Comparison of ENCODE assay signal across 9 cellular contexts in the genomic region with DNA sequence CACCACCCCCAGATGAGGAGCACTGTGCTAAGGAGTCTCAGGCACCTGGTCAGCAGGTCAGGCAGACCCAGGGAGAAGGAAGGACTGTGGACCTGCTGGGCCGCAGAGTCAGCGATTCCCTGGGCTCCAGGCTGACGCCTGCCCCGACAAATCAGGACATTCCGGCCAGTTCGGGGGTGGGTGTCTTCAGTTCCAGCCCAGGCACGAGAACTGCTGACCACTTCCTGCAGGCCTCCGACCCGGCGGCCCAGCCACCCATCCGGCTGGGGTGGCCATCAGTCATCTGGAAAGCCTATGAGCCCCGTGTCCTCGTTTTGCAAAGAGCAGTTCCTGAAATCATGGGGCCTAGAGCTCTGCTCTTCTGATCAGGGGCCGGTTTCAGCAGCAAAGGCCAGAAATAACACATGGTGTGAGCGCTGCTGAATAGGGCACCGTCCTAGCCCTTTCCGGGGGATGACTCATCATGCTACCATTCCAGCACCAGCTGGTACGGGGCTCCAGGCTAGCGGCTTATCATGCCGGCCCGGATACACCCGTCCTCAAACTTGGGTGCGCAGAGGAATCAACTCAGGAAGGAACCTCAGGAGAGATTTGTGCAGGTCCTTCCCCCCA. TPM values are rescaled to one million over a fixed set of nuclear protein-coding genes. Genes with fewer than 3 reads are reported as not detected.
DNase-seq lines count a peak whose midpoint lies in the region; ATAC-seq, FAIRE-seq and TF ChIP-seq lines count a peak whose summit lies in the region.
"Had no signal": no experiment of that assay in that cellular context is flagged by ENCODE, and none has a peak within 500 bp of the region (broad histone marks: within the 10 kb centered on the region; RNA-seq: fewer than 3 reads in every experiment).

No MANE protein-coding gene starts in this region.

- CTCF ChIA-PET in K562 (lab: Yijun Ruan, JAX; ENCODE audit: low intra/inter-chr PET ratio) = interaction anchor here (2.5 kb wide), 1 partner anchor 14 kb away, joined by 18 read pairs; no protein-coding TSS in a partner anchor

- TF ChIP-seq RAD21 in K562 (CRISPR knock-in tag; conservative IDR thresholded peaks at IDR 0.05 in 1 of 2, IDR thresholded peaks at IDR 0.05 in 1 of 2) = no peak

- DNase-seq in K562 (ENCODE audit: extremely low read depth in 1 of 4, low spot score in 3 of 4) = peak; percentile 67 to 78 (median 70)
- DNase-seq in left kidney (ENCODE audit: low read depth, low spot score) = peak; percentile 49
- peak; percentile 51 for DNase-seq in transverse colon
- DNase-seq in effector CD8-positive, alpha-beta T cell (lab: John Stamatoyannopoulos, UW) = no peak
- DNase-seq in NCI-H146 treated with DMSO at 0.1 percent for 48 hours (lab: John Stamatoyannopoulos, UW; ENCODE audit: unreplicated experiment) = no peak

- no peaks in the 10 kb centered on the region for H3K9me1 ChIP-seq in K562 (ENCODE audit: control insufficient read depth, insufficient read depth, low read length)

- intact Hi-C loops in K562 (cut with micrococcal nuclease) = no loop called here
- intact Hi-C loops in transverse colon (cut with DNase I; ENCODE audit: low total_unique reads) = no loop called here

- in situ Hi-C loops in K562 (cut with MboI) (no loop called here), transverse colon (cut with MboI; ENCODE audit: low pct_ligation_motif_present in 1 of 4, low pct_unique_long_range_greater_than_20kb in 1 of 4, low sequenced_read_pairs in 3 of 4) (no loop called here)

- peaks cover 3% of the 10 kb centered on the region for H4K20me1 ChIP-seq in K562 (replicated peaks; ENCODE audit: control insufficient read depth, insufficient read depth, low read length)

- ATAC-seq in GM18867 (IDR thresholded peaks at IDR 0.05; ENCODE audit: unreplicated experiment) = peak; percentile 52
- peak; percentile 47 for ATAC-seq in HG03571 (IDR thresholded peaks at IDR 0.05; ENCODE audit: unreplicated experiment)
- peak; percentile 74 for ATAC-seq in K562
- ATAC-seq in HG03280 (IDR thresholded peaks at IDR 0.05; ENCODE audit: unreplicated experiment) = no peak

- FAIRE-seq in K562 (lab: Jason Lieb, UNC) = peak; percentile 84
- FAIRE-seq: frontal cortex had no signal

- no peaks in the 10 kb centered on the region for H3K36me3 ChIP-seq in K562 (ENCODE audit: control insufficient read depth, insufficient read depth, low read length)
- H3K36me3 ChIP-seq in transverse colon = no peaks in the 10 kb centered on the region

- peaks cover 2 to 27% of the 10 kb centered on the region in 2 experiments; a peak in 2 of 5 replicates for H3K4me1 ChIP-seq in K562 (replicated peaks in 1 of 2; ENCODE audit: control insufficient read depth in 2 of 2, insufficient read depth in 2 of 2, low read length in 2 of 2)
- peaks cover 0 to 29% (median 11%) of the 10 kb centered on the region in 4 donors for H3K4me1 ChIP-seq in transverse colon

- H3K27ac ChIP-seq in K562 (ENCODE audit: extremely low read depth, low read depth, low read length) = no peak overlapping the region
- peak overlapping the region; percentile 60 to 71 (median 64) for H3K27ac ChIP-seq in transverse colon

- TF ChIP-seq POLR2A in K562 (conservative IDR thresholded peaks at IDR 0.05) = no peak
- no peak for TF ChIP-seq POLR2A in transverse colon (IDR thresholded peaks at IDR 0.05)

- no peaks in the 10 kb centered on the region for H3K79me2 ChIP-seq in K562 (ENCODE audit: control insufficient read depth, insufficient read depth, low read length)

- H3K4me2 ChIP-seq in K562 (ENCODE audit: insufficient read depth, low read length) = no peak overlapping the region

- no peak overlapping the region; a peak in 1 of 4 replicates for H3K9ac ChIP-seq in K562 (ENCODE audit: insufficient read depth in 1 of 2, low read depth in 2 of 2, low read length in 2 of 2)

- POLR2A ChIA-PET in K562 (lab: Yijun Ruan, JAX) = interaction anchor here (0.7 to 1.4 kb wide), 4 partner anchors 23 to 359 kb away, joined by 3 to 5 read pairs (median 4); no protein-coding TSS in a partner anchor

- H3K9me3 ChIP-seq in K562 (replicated peaks; ENCODE audit: control insufficient read depth, insufficient read depth, low read depth, low read length) (no peaks in the 10 kb centered on the region), transverse colon (no peaks in the 10 kb centered on the region)

- H3K4me3 ChIP-seq in K562 (no peak overlapping the region), transverse colon (no peak overlapping the region)

- H2AFZ ChIP-seq in K562 (ENCODE audit: low read depth, low read length) = peak overlapping the region; percentile 9; the same call in 1 of the 2 replicates

- no peak for TF ChIP-seq CTCF in K562 (IDR thresholded peaks at IDR 0.05 in 2 of 3, conservative IDR thresholded peaks at IDR 0.05 in 1 of 3; ENCODE audit: insufficient read depth in 2 of 3, low read depth in 1 of 3, low read length in 3 of 3)
- TF ChIP-seq CTCF in transverse colon (IDR thresholded peaks at IDR 0.05) = no peak

- TF ChIP-seq EP300 in K562 (IDR thresholded peaks at IDR 0.05; ENCODE audit: low read length) (no peak; the same call in 1 of the 2 replicates), transverse colon (IDR thresholded peaks at IDR 0.05; ENCODE audit: low read depth) (no peak)

- BruUV-seq in K562 (replicated peaks; lab: Mats Ljungman, UMichigan) = no TSS peak

- WGBS in K562 (ENCODE audit: insufficient coverage, low coverage, missing lambda C conversion rate) = 5% methylated on average over 22 of the region's 23 CpGs
- WGBS in transverse colon (ENCODE audit: low coverage in 1 of 2), 2 donors = 45 to 52% methylated on average over 4 to 19 of the region's 23 CpGs

- H3K27me3 ChIP-seq in K562 (ENCODE audit: control insufficient read depth in 2 of 2, insufficient read depth in 2 of 2, low read length in 2 of 2) = peaks cover 0 to 73% of the 10 kb centered on the region in 2 experiments; a peak in 2 of 5 replicates
- no peaks in the 10 kb centered on the region for H3K27me3 ChIP-seq in transverse colon

TF ChIP-seq in K562, 482 proteins besides CTCF, POLR2A, EP300 and RAD21 (continues in another document):
- TF ChIP-seq MTA2 (IDR thresholded peaks at IDR 0.05; ENCODE audit: low read depth) = no peak
- TF ChIP-seq JUND (IDR thresholded peaks at IDR 0.05; ENCODE audit: borderline replicate concordance, low read depth, low read length) = peak; percentile 97
- peak; percentile 92 for TF ChIP-seq JUND (tag; IDR thresholded peaks at IDR 0.05; ENCODE audit: borderline replicate concordance, low read depth, low read length)
- peak; percentile 32; the same call in 1 of the 2 replicates for TF ChIP-seq TAL1 (IDR thresholded peaks at IDR 0.05)
- TF ChIP-seq ZSCAN29 (IDR thresholded peaks at IDR 0.05) = no peak
- peak; percentile 76 for TF ChIP-seq ARID1B (IDR thresholded peaks at IDR 0.05)
- peak; percentile 55; the same call in 1 of the 2 replicates for TF ChIP-seq CTBP1 (IDR thresholded peaks at IDR 0.05; ENCODE audit: borderline replicate concordance)
- TF ChIP-seq JUNB (CRISPR knock-in tag; conservative IDR thresholded peaks at IDR 0.05) = peak; percentile 87
- TF ChIP-seq HNRNPUL1 (IDR thresholded peaks at IDR 0.05; ENCODE audit: low read length) = no peak
- TF ChIP-seq TCF3 (CRISPR knock-in tag; IDR thresholded peaks at IDR 0.05) = peak; percentile 78
- TF ChIP-seq, protein P1, sequence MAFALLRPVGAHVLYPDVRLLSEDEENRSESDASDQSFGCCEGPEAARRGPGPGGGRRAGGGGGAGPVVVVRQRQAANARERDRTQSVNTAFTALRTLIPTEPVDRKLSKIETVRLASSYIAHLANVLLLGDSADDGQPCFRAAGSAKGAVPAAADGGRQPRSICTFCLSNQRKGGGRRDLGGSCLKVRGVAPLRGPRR (CRISPR knock-in tag; IDR thresholded peaks at IDR 0.05) = no peak

RNA-seq across cellular contexts. Expression of a gene that starts 7.8 kb away (rescaled TPM):
- 3.2 and 16.5 TPM in 2 replicates for total RNA-seq in K562 (2011; cell fraction: chromatin; rRNA removed; ENCODE audit: low replicate concordance)
- total RNA-seq in K562 (2011; cell fraction: nucleolus; rRNA removed) = 8.8 and 11.8 TPM in 2 replicates
- total RNA-seq in K562 (2011; cell fraction: nucleoplasm; rRNA removed) = 7.0 TPM in 2 replicates
- total RNA-seq in K562 (2014; rRNA removed) = 1.5 and 1.7 TPM in 2 replicates
- 0.32 and 0.55 TPM in 2 replicates for total RNA-seq in K562 (2014; rRNA removed; fragmentation: Illumina TruSeq; extraction: Trizol)
- total RNA-seq in K562 (2015; rRNA removed; fragmentation: Illumina TruSeq; extraction: Trizol) = 0.41 and 0.51 TPM in 2 replicates
- 1.1 and 2.1 TPM in 2 replicates for total RNA-seq in K562 (2021)
- 0.38 and 0.46 TPM in 2 replicates for polyA plus RNA-seq in K562 (2011; rRNA removed)
- 0.44 and 0.70 TPM in 2 replicates for polyA plus RNA-seq in K562 (2011; cell fraction: cytosol; rRNA removed)
- 2.6 and 3.4 TPM in 2 replicates for polyA plus RNA-seq in K562 (2011; cell fraction: nucleus; rRNA removed)
- 1.2 and 19.6 TPM in 2 replicates for polyA plus RNA-seq in K562 (2012)
- 0.46 and 0.87 TPM in 2 replicates for polyA plus RNA-seq in K562 (2014; fragmentation: Illumina TruSeq; extraction: Trizol)
- polyA plus RNA-seq in K562 (2014; fragmentation: Nextera tagmentation; extraction: Ambion mirVana) = under 1 TPM in 1 of 2 experiments, not detected in 1; 0.04 TPM
- polyA plus RNA-seq in K562 (2014; rRNA removed) = 0.45 and 0.88 TPM in 2 replicates
- polyA minus RNA-seq in K562 (2011; rRNA and poly(A)+ RNA removed) = 0.18 and 0.45 TPM in 2 replicates
- 0.48 and 1.6 TPM in 2 replicates for polyA minus RNA-seq in K562 (2011; cell fraction: cytosol; rRNA and poly(A)+ RNA removed)
- polyA minus RNA-seq in K562 (2011; cell fraction: nucleus; rRNA and poly(A)+ RNA removed) = 3.6 and 4.7 TPM in 2 replicates
- total RNA-seq in transverse colon = 10 to 100 TPM; 15.0 to 78.6 (median 41.4) TPM

RNA-seq across cellular contexts. Expression of a gene that starts 32.6 kb away (rescaled TPM):
- total RNA-seq in K562 (2011; cell fraction: chromatin; rRNA removed; ENCODE audit: low replicate concordance) = not detected in 2 replicates
- total RNA-seq in K562 (2011; cell fraction: nucleolus; rRNA removed) = not detected in 2 replicates
- total RNA-seq in K562 (2011; cell fraction: nucleoplasm; rRNA removed) = not detected in 2 replicates
- total RNA-seq in K562 (2014; rRNA removed) (not detected in 2 replicates), K562 (2014; rRNA removed; fragmentation: Illumina TruSeq; extraction: Trizol) (not detected in 2 replicates), K562 (2015; rRNA removed; fragmentation: Illumina TruSeq; extraction: Trizol) (not detected in 2 replicates), K562 (2021) (not detected in 2 replicates), transverse colon (10 to 100 TPM in 3 of 4 donors, 1 to 10 TPM in 1; 3.2 to 58.4 (median 14.2) TPM)
- polyA plus RNA-seq in K562 (2011; rRNA removed) (not detected in 2 replicates), K562 (2014; fragmentation: Illumina TruSeq; extraction: Trizol) (not detected in 2 replicates), K562 (2014; fragmentation: Nextera tagmentation; extraction: Ambion mirVana) (not detected), K562 (2014; rRNA removed) (not detected in 2 replicates)
- not detected in 2 replicates for polyA plus RNA-seq in K562 (2011; cell fraction: cytosol; rRNA removed)
- polyA plus RNA-seq in K562 (2011; cell fraction: nucleus; rRNA removed) = not detected in 2 replicates
- polyA plus RNA-seq in K562 (2012) = not detected in 2 replicates
- polyA minus RNA-seq in K562 (2011; rRNA and poly(A)+ RNA removed) = not detected in 2 replicates
- polyA minus RNA-seq in K562 (2011; cell fraction: cytosol; rRNA and poly(A)+ RNA removed) = not detected in 2 replicates
- not detected in 2 replicates for polyA minus RNA-seq in K562 (2011; cell fraction: nucleus; rRNA and poly(A)+ RNA removed)

Comparison
In these comparisons a context has a peak if more than half of its experiments do, and no peak if none do; other contexts are left out.
1. DNase-seq: peak in K562 (4 of 4), left kidney (single experiment) and transverse colon (single experiment); none in effector CD8-positive, alpha-beta T cell (single experiment) and NCI-H146 treated with DMSO at 0.1 percent for 48 hours (single experiment).
2. RNA of a gene that starts 32.6 kb away (total RNA-seq): 3.2 to 58.4 TPM in transverse colon; not detected in K562; every median in the first group is over 4 times any median in the second.